ENCODE assay signal across 1 cellular context in genomic region chr2:54589340-54590215, GRCh38.
TF ChIP-seq lines count a peak whose summit lies in the region.

No MANE protein-coding gene starts in this region.

TF ChIP-seq in GM12878, 131 proteins besides CTCF, POLR2A, EP300 and RAD21 (continued from another document):
- TF ChIP-seq PRDM15 (CRISPR knock-in tag; IDR thresholded peaks at IDR 0.05) (no peak), HDAC6 (IDR thresholded peaks at IDR 0.05; ENCODE audit: unreplicated experiment) (no peak), SREBF1 (IDR thresholded peaks at IDR 0.05; ENCODE audit: low read length) (no peak), PAX5 (IDR thresholded peaks at IDR 0.05; ENCODE audit: borderline replicate concordance, low read depth, low read length) (no peak), HDGF (IDR thresholded peaks at IDR 0.05) (no peak), ETV6 (conservative IDR thresholded peaks at IDR 0.05 in 1 of 2, IDR thresholded peaks at IDR 0.05 in 1 of 2; ENCODE audit: borderline replicate concordance in 1 of 2, low read depth in 1 of 2) (peak in 1 of 2 experiments; percentile 64; a peak in 2 of 4 replicates), TARDBP (IDR thresholded peaks at IDR 0.05; ENCODE audit: borderline replicate concordance) (no peak), GABPA (IDR thresholded peaks at IDR 0.05; ENCODE audit: low read depth) (0 out of 2 replicates have a peak, but pooled peaks have one; percentile 23), STAT3 (IDR thresholded peaks at IDR 0.05; ENCODE audit: low read depth, low read length) (no peak)
- TF ChIP-seq, protein P1, sequence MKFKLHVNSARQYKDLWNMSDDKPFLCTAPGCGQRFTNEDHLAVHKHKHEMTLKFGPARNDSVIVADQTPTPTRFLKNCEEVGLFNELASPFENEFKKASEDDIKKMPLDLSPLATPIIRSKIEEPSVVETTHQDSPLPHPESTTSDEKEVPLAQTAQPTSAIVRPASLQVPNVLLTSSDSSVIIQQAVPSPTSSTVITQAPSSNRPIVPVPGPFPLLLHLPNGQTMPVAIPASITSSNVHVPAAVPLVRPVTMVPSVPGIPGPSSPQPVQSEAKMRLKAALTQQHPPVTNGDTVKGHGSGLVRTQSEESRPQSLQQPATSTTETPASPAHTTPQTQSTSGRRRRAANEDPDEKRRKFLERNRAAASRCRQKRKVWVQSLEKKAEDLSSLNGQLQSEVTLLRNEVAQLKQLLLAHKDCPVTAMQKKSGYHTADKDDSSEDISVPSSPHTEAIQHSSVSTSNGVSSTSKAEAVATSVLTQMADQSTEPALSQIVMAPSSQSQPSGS (IDR thresholded peaks at IDR 0.05; ENCODE audit: low read length): 0 out of 2 replicates have a peak, but pooled peaks have one; percentile 34
TF ChIP-seq in GM12878: peak in this region for 3.
